In genomic region chr21:36141513-36141925, GRCh38 we compare ENCODE assay signal across 1 cellular context.
TF ChIP-seq lines count a peak whose summit lies in the region.

No MANE protein-coding gene starts in this region.

TF ChIP-seq in K562, 482 proteins besides CTCF, POLR2A, EP300 and RAD21 (continued from another document and continues in another):
- TF ChIP-seq ZBTB11 (CRISPR knock-in tag; IDR thresholded peaks at IDR 0.05) (no peak), CBX3 (IDR thresholded peaks at IDR 0.05; ENCODE audit: borderline replicate concordance in 1 of 2, low read length in 2 of 2) (no peak), ZNF445 (CRISPR knock-in tag; IDR thresholded peaks at IDR 0.05; ENCODE audit: low read depth) (no peak), MTA1 (IDR thresholded peaks at IDR 0.05; ENCODE audit: borderline replicate concordance) (no peak), ID3 (CRISPR knock-in tag; IDR thresholded peaks at IDR 0.05) (no peak), ID3 (tag; IDR thresholded peaks at IDR 0.05) (peak; percentile 40; the same call in 1 of the 2 replicates), THAP12 (CRISPR knock-in tag; IDR thresholded peaks at IDR 0.05) (no peak), ZFPM2 (CRISPR knock-in tag; IDR thresholded peaks at IDR 0.05) (no peak), ZSCAN32 (CRISPR knock-in tag; IDR thresholded peaks at IDR 0.05) (no peak), ZBTB7A (IDR thresholded peaks at IDR 0.05; ENCODE audit: borderline replicate concordance, control insufficient read depth, low read depth, low read length) (no peak), SNRNP70 (optimal IDR thresholded peaks at IDR 0.05; ENCODE audit: low read depth, low read length) (no peak), RB1 (IDR thresholded peaks at IDR 0.05; ENCODE audit: low read depth) (peak; percentile 70), CBX2 (IDR thresholded peaks at IDR 0.05; ENCODE audit: insufficient read depth, low read length, poor library complexity, severe bottlenecking) (no peak), ZNF133 (CRISPR knock-in tag; IDR thresholded peaks at IDR 0.05) (no peak), ATF7 (IDR thresholded peaks at IDR 0.05) (peak; percentile 50), HMGXB4 (CRISPR knock-in tag; IDR thresholded peaks at IDR 0.05) (no peak), TCF7 (IDR thresholded peaks at IDR 0.05; ENCODE audit: borderline replicate concordance) (0 out of 2 replicates have a peak, but pooled peaks have one; percentile 38), PRMT5 (CRISPR knock-in tag; IDR thresholded peaks at IDR 0.05) (no peak), RFX7 (CRISPR knock-in tag; IDR thresholded peaks at IDR 0.05) (no peak), HSF4 (CRISPR knock-in tag; IDR thresholded peaks at IDR 0.05; ENCODE audit: borderline replicate concordance) (no peak), ESRRA (IDR thresholded peaks at IDR 0.05; ENCODE audit: borderline replicate concordance, low read depth) (peak; percentile 19; the same call in 1 of the 2 replicates), STAT5B (CRISPR knock-in tag; IDR thresholded peaks at IDR 0.05) (no peak), HDAC3 (IDR thresholded peaks at IDR 0.05; ENCODE audit: borderline replicate concordance, partially characterized antibody) (peak; percentile 25), BDP1 (IDR thresholded peaks at IDR 0.05; ENCODE audit: insufficient read depth, insufficient read length) (no peak), PBX2 (CRISPR knock-in tag; IDR thresholded peaks at IDR 0.05; ENCODE audit: low read depth) (no peak), PBX2 (tag; conservative IDR thresholded peaks at IDR 0.05; ENCODE audit: low read depth) (no peak), KAT2B (IDR thresholded peaks at IDR 0.05; ENCODE audit: low read depth, low read length) (no peak), ARNT (IDR thresholded peaks at IDR 0.05) (no peak), KDM2B (CRISPR knock-in tag; IDR thresholded peaks at IDR 0.05) (no peak), ZKSCAN3 (CRISPR knock-in tag; IDR thresholded peaks at IDR 0.05) (no peak), PHB (CRISPR knock-in tag; IDR thresholded peaks at IDR 0.05) (no peak), E2F4 (CRISPR knock-in tag; IDR thresholded peaks at IDR 0.05; ENCODE audit: low read depth) (no peak), TFAP4 (CRISPR knock-in tag; IDR thresholded peaks at IDR 0.05; ENCODE audit: borderline replicate concordance) (no peak; the same call in 1 of the 2 replicates), CBX8 (IDR thresholded peaks at IDR 0.05; ENCODE audit: borderline replicate concordance, extremely low read depth, low read depth, low read length, poor library complexity, severe bottlenecking) (no peak), ZNF695 (CRISPR knock-in tag; IDR thresholded peaks at IDR 0.05) (no peak), JUN (IDR thresholded peaks at IDR 0.05; ENCODE audit: borderline replicate concordance, low read depth, low read length) (no peak), JUN (CRISPR knock-in tag; IDR thresholded peaks at IDR 0.05; ENCODE audit: borderline replicate concordance) (no peak), SMARCA4 (IDR thresholded peaks at IDR 0.05) (no peak), ZBTB9 (CRISPR knock-in tag; IDR thresholded peaks at IDR 0.05) (0 out of 2 replicates have a peak, but pooled peaks have one; percentile 15), CHD2 (IDR thresholded peaks at IDR 0.05; ENCODE audit: low read depth, low read length) (no peak), HNRNPK (IDR thresholded peaks at IDR 0.05; ENCODE audit: low read depth, low read length, poor library complexity, severe bottlenecking) (no peak), E2F6 (IDR thresholded peaks at IDR 0.05; ENCODE audit: borderline replicate concordance in 1 of 2, extremely low read depth in 1 of 2, insufficient read depth in 1 of 2, insufficient read length in 1 of 2, low read depth in 1 of 2, low read length in 1 of 2, poor library complexity in 1 of 2, severe bottlenecking in 1 of 2) (no peak), USF1 (CRISPR knock-in tag; IDR thresholded peaks at IDR 0.05) (no peak), ATF4 (CRISPR knock-in tag; IDR thresholded peaks at IDR 0.05) (no peak), TRIM25 (IDR thresholded peaks at IDR 0.05; ENCODE audit: borderline replicate concordance) (no peak), NR1H2 (CRISPR knock-in tag; IDR thresholded peaks at IDR 0.05) (no peak)
